ENCODE assay signal across 9 cellular contexts in the genomic region with DNA sequence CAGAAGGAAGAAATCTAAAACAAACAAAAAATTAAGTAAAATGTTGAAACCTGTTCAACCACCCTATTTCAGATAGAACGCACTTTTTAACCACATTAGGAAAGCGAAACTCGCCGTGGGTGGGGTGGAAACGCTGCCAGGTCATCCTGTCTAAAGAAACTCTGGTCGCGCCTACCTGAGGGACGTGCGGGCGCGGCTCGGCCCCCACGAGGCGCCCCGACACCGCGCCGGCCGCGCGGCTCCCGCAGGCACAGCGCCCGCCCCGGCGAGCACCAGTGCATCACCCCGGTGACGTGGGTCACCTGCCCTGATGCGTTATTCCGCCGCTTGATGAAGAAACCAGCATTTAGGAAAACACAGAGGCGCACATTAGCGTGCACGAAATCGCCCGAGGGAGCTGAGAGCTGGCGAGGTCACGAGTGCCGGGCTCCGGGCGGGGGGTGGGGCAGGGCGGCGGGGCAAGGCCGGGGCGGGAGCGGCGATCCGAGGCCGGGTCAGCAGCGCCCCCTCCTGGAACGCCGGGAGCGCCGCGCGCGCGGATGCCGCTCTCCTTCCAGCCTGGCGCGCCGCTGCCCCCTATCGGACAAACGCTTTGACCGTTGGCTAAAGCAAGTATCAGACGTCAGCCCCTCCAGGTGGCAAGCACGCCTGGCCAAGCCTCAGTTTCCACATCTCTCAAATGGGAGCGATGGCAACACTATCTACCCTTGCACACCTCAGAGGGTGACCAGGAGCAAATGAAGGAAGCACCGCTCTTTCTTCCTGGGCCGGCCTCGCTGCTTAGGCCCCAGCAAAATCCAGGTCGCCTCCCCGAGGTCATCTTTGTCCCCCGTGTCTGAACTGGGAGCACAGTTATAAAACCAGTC. TPM values are rescaled to one million over a fixed set of nuclear protein-coding genes. Genes with fewer than 3 reads are reported as not detected.
A peak's percentile ranks its signal among the peaks of the same experiment; 100 is the strongest.
DNase-seq lines count a peak whose midpoint lies in the region; ATAC-seq, FAIRE-seq and TF ChIP-seq lines count a peak whose summit lies in the region.
"Had no signal": no experiment of that assay in that cellular context is flagged by ENCODE, and none has a peak within 500 bp of the region (broad histone marks: within the 10 kb centered on the region; RNA-seq: fewer than 3 reads in every experiment).

No MANE protein-coding gene starts in this region.

- ATAC-seq in GM18511 (IDR thresholded peaks at IDR 0.05; ENCODE audit: unreplicated experiment) (peak; percentile 72), HG03066 (IDR thresholded peaks at IDR 0.05; ENCODE audit: low read depth, unreplicated experiment) (peak; percentile 78)

- FAIRE-seq in bronchial epithelial cell (lab: Jason Lieb, UNC): no peak
- FAIRE-seq: G401.6 had no signal

- no peaks in the 10 kb centered on the region for H3K36me3 ChIP-seq in bronchial epithelial cell (ENCODE audit: control insufficient read depth, insufficient read depth, low read length)

- DNase-seq in NCI-H2196 (lab: John Stamatoyannopoulos, UW; ENCODE audit: unreplicated experiment) (peak; percentile 93), bronchial epithelial cell (ENCODE audit: low read depth) (peak; percentile 61), inferior parietal cortex (ENCODE audit: extremely low spot score) (peak; percentile 92), smooth muscle cell of the brain vasculature (ENCODE audit: low read depth, low spot score) (peak; percentile 77)

- H3K4me3 ChIP-seq in WI38 (ENCODE audit: low read depth, low read length): peak overlapping the region; percentile 56
- H3K4me3 ChIP-seq in bronchial epithelial cell (ENCODE audit: low read depth, low read length): peak overlapping the region; percentile 44

- peak overlapping the region; percentile 71 for H3K27ac ChIP-seq in 22Rv1

- no peaks in the 10 kb centered on the region for H3K27me3 ChIP-seq in bronchial epithelial cell (ENCODE audit: control insufficient read depth, insufficient read depth, low read length)

- TF ChIP-seq CTCF in 22Rv1 (IDR thresholded peaks at IDR 0.05) (peak; percentile 99), WI38 (IDR thresholded peaks at IDR 0.05; ENCODE audit: low read depth, low read length) (peak; percentile 94), bronchial epithelial cell (IDR thresholded peaks at IDR 0.05; ENCODE audit: insufficient read depth, low read length, severe bottlenecking) (peak; percentile 97)

RNA-seq across cellular contexts. Expression of a gene that starts 15.7 kb away (rescaled TPM):
- under 0.01 TPM in 1 of 2 replicates, not detected in the other for total RNA-seq in bronchial epithelial cell

RNA-seq across cellular contexts. Expression of a gene that starts 31.2 kb away (rescaled TPM):
- 6.3 and 17.8 TPM in 2 replicates for total RNA-seq in bronchial epithelial cell

RNA-seq across cellular contexts. Expression of a gene that starts 37.3 kb away (rescaled TPM):
- total RNA-seq in bronchial epithelial cell: 6.1 and 8.4 TPM in 2 replicates

RNA-seq across cellular contexts. Expression of a gene that starts 39.9 kb away (rescaled TPM):
- total RNA-seq in bronchial epithelial cell: 764 and 971 TPM in 2 replicates

RNA-seq across cellular contexts. Expression of a gene that starts 42.2 kb away (rescaled TPM):
- total RNA-seq in bronchial epithelial cell: 58.4 and 63.8 TPM in 2 replicates

Comparison
In these comparisons a context has a peak if more than half of its experiments do, and no peak if none do; other contexts are left out.
1. Peak in every context shown above with its lines: DNase-seq, ATAC-seq, H3K4me3 ChIP-seq and H3K27ac ChIP-seq.